In the genomic region with DNA sequence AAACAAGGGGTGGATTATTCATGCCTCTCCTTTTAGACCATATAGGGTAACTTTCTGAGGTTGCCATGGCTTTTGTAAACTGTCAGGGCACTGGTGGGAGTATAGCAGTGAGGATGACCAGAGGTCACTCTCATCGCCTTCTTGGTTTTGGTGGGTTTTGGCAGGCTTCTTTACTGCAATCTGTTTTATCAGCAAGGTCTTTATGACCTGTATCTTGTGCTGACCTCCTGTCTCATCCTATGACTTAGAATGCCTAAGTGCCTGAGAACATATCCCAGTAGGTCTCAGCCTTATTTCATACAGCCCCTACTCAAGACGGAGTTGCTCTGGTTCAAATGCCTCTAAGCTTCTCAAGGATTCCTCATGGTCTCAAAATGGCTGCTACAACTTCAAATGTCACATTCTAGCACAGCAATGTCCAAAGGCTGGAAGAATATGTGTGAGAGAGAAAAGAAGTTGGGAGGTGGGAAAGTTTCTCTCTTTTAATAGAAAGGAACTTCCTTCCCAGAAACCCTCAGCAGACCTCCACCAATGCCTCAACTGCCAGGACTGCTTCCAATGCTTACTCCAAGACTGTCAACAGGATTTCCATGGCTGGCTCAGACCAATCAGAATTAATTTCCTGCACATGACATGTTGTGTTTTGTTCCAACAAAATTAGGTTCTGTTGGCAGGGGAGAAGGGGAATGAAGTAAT, we compare ENCODE assay signal across 1 cellular context.
TF ChIP-seq lines count a peak whose summit lies in the region.

No MANE protein-coding gene starts in this region.

TF ChIP-seq in K562, 482 proteins besides CTCF, POLR2A, EP300 and RAD21 (continued from another document and continues in another):
- TF ChIP-seq MEF2D (tag; conservative IDR thresholded peaks at IDR 0.05; ENCODE audit: low read depth) (0 out of 2 replicates have a peak, but pooled peaks have one; percentile 37), DPF2 (IDR thresholded peaks at IDR 0.05) (no peak), BRD9 (IDR thresholded peaks at IDR 0.05; ENCODE audit: low read depth, partially characterized antibody) (no peak), NBN (IDR thresholded peaks at IDR 0.05; ENCODE audit: low read depth) (no peak), NR2C2 (CRISPR knock-in tag; IDR thresholded peaks at IDR 0.05) (no peak), NR2C2 (tag; IDR thresholded peaks at IDR 0.05) (peak; percentile 74), ZNF12 (CRISPR knock-in tag; IDR thresholded peaks at IDR 0.05) (no peak), ARID2 (IDR thresholded peaks at IDR 0.05) (no peak), PCBP2 (IDR thresholded peaks at IDR 0.05; ENCODE audit: low read depth, low read length, poor library complexity, severe bottlenecking) (no peak), ELF1 (tag; IDR thresholded peaks at IDR 0.05) (no peak), SMAD1 (IDR thresholded peaks at IDR 0.05; ENCODE audit: low read depth, low read length, partially characterized antibody) (no peak), ESRRA (IDR thresholded peaks at IDR 0.05; ENCODE audit: borderline replicate concordance, low read depth) (peak; percentile 36; the same call in 1 of the 2 replicates), PPARD (CRISPR knock-in tag; IDR thresholded peaks at IDR 0.05) (no peak), DMBX1 (CRISPR knock-in tag; IDR thresholded peaks at IDR 0.05; ENCODE audit: borderline replicate concordance) (peak; percentile 65; the same call in 1 of the 2 replicates), DDX20 (tag; IDR thresholded peaks at IDR 0.05; ENCODE audit: low read depth) (no peak; the same call in 1 of the 2 replicates), ESRRB (CRISPR knock-in tag; IDR thresholded peaks at IDR 0.05; ENCODE audit: borderline replicate concordance) (no peak), FOXA1 (IDR thresholded peaks at IDR 0.05; ENCODE audit: borderline replicate concordance) (no peak), EGR1 (conservative IDR thresholded peaks at IDR 0.05) (peak; percentile 29; the same call in 1 of the 2 replicates), RBM22 (IDR thresholded peaks at IDR 0.05; ENCODE audit: low read depth, low read length, poor library complexity, severe bottlenecking) (no peak), ETV5 (CRISPR knock-in tag; IDR thresholded peaks at IDR 0.05; ENCODE audit: low read depth) (0 out of 2 replicates have a peak, but pooled peaks have one; percentile 14), TCFL5 (CRISPR knock-in tag; conservative IDR thresholded peaks at IDR 0.05) (no peak; the same call in 1 of the 2 replicates), TCF3 (CRISPR knock-in tag; IDR thresholded peaks at IDR 0.05) (peak; percentile 34; the same call in 1 of the 2 replicates), ZSCAN32 (CRISPR knock-in tag; IDR thresholded peaks at IDR 0.05) (no peak), HNRNPLL (IDR thresholded peaks at IDR 0.05; ENCODE audit: low read depth, low read length, poor library complexity, severe bottlenecking) (no peak), CHD4 (IDR thresholded peaks at IDR 0.05; ENCODE audit: insufficient read depth, insufficient replicate concordance, low read depth, low read length, poor library complexity, severe bottlenecking) (no peak), KLF6 (CRISPR knock-in tag; IDR thresholded peaks at IDR 0.05; ENCODE audit: borderline replicate concordance) (peak; percentile 49; the same call in 1 of the 2 replicates), MECOM (CRISPR knock-in tag; IDR thresholded peaks at IDR 0.05) (0 out of 2 replicates have a peak, but pooled peaks have one; percentile 43), PYGO2 (tag; IDR thresholded peaks at IDR 0.05) (no peak), NR4A1 (CRISPR knock-in tag; IDR thresholded peaks at IDR 0.05) (no peak), NR4A1 (tag; IDR thresholded peaks at IDR 0.05) (peak; percentile 85), ZNF445 (CRISPR knock-in tag; IDR thresholded peaks at IDR 0.05; ENCODE audit: low read depth) (no peak), KDM1A (IDR thresholded peaks at IDR 0.05) (peak; percentile 64 to 86; a peak in 3 of 4 replicates), ZBTB17 (CRISPR knock-in tag; IDR thresholded peaks at IDR 0.05) (peak; percentile 40; the same call in 1 of the 2 replicates), ARNT (IDR thresholded peaks at IDR 0.05) (no peak), CBX1 (IDR thresholded peaks at IDR 0.05; ENCODE audit: low read depth) (no peak), POLR2AphosphoS5 (IDR thresholded peaks at IDR 0.05; ENCODE audit: control insufficient read depth, insufficient read depth, low read depth, low read length) (no peak), PHB (CRISPR knock-in tag; IDR thresholded peaks at IDR 0.05) (no peak), FOXM1 (IDR thresholded peaks at IDR 0.05; ENCODE audit: low read depth) (no peak), FOXM1 (CRISPR knock-in tag; IDR thresholded peaks at IDR 0.05; ENCODE audit: low read depth) (no peak), ZC3H8 (IDR thresholded peaks at IDR 0.05) (no peak)
- TF ChIP-seq, protein P1, sequence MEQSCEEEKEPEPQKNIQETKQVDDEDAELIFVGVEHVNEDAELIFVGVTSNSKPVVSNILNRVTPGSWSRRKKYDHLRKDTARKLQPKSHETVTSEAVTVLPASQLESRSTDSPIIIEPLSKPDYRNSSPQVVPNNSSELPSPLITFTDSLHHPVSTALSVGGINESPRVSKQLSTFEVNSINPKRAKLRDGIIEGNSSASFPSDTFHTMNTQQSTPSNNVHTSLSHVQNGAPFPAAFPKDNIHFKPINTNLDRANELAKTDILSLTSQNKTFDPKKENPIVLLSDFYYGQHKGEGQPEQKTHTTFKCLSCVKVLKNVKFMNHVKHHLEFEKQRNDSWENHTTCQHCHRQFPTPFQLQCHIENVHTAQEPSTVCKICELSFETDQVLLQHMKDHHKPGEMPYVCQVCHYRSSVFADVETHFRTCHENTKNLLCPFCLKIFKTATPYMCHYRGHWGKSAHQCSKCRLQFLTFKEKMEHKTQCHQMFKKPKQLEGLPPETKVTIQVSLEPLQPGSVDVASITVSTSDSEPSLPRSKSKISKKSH (CRISPR knock-in tag; IDR thresholded peaks at IDR 0.05), result no peak
- TF ChIP-seq, protein P2, sequence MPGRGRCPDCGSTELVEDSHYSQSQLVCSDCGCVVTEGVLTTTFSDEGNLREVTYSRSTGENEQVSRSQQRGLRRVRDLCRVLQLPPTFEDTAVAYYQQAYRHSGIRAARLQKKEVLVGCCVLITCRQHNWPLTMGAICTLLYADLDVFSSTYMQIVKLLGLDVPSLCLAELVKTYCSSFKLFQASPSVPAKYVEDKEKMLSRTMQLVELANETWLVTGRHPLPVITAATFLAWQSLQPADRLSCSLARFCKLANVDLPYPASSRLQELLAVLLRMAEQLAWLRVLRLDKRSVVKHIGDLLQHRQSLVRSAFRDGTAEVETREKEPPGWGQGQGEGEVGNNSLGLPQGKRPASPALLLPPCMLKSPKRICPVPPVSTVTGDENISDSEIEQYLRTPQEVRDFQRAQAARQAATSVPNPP (IDR thresholded peaks at IDR 0.05; ENCODE audit: borderline replicate concordance, insufficient read depth, insufficient read length), result no peak
- TF ChIP-seq, protein P3, sequence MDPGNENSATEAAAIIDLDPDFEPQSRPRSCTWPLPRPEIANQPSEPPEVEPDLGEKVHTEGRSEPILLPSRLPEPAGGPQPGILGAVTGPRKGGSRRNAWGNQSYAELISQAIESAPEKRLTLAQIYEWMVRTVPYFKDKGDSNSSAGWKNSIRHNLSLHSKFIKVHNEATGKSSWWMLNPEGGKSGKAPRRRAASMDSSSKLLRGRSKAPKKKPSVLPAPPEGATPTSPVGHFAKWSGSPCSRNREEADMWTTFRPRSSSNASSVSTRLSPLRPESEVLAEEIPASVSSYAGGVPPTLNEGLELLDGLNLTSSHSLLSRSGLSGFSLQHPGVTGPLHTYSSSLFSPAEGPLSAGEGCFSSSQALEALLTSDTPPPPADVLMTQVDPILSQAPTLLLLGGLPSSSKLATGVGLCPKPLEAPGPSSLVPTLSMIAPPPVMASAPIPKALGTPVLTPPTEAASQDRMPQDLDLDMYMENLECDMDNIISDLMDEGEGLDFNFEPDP (CRISPR knock-in tag; IDR thresholded peaks at IDR 0.05), result no peak
- TF ChIP-seq, protein P4, sequence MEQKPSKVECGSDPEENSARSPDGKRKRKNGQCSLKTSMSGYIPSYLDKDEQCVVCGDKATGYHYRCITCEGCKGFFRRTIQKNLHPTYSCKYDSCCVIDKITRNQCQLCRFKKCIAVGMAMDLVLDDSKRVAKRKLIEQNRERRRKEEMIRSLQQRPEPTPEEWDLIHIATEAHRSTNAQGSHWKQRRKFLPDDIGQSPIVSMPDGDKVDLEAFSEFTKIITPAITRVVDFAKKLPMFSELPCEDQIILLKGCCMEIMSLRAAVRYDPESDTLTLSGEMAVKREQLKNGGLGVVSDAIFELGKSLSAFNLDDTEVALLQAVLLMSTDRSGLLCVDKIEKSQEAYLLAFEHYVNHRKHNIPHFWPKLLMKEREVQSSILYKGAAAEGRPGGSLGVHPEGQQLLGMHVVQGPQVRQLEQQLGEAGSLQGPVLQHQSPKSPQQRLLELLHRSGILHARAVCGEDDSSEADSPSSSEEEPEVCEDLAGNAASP (IDR thresholded peaks at IDR 0.05), result no peak
- TF ChIP-seq, protein P5, sequence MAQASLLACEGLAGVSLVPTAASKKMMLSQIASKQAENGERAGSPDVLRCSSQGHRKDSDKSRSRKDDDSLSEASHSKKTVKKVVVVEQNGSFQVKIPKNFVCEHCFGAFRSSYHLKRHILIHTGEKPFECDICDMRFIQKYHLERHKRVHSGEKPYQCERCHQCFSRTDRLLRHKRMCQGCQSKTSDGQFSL (CRISPR knock-in tag; IDR thresholded peaks at IDR 0.05), result no peak
- TF ChIP-seq, protein P5 (tag; IDR thresholded peaks at IDR 0.05), result peak in 1 of 2 experiments; percentile 66; a peak in 1 of 4 replicates
- TF ChIP-seq, protein P6, sequence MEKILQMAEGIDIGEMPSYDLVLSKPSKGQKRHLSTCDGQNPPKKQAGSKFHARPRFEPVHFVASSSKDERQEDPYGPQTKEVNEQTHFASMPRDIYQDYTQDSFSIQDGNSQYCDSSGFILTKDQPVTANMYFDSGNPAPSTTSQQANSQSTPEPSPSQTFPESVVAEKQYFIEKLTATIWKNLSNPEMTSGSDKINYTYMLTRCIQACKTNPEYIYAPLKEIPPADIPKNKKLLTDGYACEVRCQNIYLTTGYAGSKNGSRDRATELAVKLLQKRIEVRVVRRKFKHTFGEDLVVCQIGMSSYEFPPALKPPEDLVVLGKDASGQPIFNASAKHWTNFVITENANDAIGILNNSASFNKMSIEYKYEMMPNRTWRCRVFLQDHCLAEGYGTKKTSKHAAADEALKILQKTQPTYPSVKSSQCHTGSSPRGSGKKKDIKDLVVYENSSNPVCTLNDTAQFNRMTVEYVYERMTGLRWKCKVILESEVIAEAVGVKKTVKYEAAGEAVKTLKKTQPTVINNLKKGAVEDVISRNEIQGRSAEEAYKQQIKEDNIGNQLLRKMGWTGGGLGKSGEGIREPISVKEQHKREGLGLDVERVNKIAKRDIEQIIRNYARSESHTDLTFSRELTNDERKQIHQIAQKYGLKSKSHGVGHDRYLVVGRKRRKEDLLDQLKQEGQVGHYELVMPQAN (IDR thresholded peaks at IDR 0.05; ENCODE audit: borderline replicate concordance), result no peak
- TF ChIP-seq, protein P7, sequence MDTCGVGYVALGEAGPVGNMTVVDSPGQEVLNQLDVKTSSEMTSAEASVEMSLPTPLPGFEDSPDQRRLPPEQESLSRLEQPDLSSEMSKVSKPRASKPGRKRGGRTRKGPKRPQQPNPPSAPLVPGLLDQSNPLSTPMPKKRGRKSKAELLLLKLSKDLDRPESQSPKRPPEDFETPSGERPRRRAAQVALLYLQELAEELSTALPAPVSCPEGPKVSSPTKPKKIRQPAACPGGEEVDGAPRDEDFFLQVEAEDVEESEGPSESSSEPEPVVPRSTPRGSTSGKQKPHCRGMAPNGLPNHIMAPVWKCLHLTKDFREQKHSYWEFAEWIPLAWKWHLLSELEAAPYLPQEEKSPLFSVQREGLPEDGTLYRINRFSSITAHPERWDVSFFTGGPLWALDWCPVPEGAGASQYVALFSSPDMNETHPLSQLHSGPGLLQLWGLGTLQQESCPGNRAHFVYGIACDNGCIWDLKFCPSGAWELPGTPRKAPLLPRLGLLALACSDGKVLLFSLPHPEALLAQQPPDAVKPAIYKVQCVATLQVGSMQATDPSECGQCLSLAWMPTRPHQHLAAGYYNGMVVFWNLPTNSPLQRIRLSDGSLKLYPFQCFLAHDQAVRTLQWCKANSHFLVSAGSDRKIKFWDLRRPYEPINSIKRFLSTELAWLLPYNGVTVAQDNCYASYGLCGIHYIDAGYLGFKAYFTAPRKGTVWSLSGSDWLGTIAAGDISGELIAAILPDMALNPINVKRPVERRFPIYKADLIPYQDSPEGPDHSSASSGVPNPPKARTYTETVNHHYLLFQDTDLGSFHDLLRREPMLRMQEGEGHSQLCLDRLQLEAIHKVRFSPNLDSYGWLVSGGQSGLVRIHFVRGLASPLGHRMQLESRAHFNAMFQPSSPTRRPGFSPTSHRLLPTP (IDR thresholded peaks at IDR 0.05; ENCODE audit: borderline replicate concordance, extremely low read depth, insufficient read length), result no peak
- TF ChIP-seq, protein P8, sequence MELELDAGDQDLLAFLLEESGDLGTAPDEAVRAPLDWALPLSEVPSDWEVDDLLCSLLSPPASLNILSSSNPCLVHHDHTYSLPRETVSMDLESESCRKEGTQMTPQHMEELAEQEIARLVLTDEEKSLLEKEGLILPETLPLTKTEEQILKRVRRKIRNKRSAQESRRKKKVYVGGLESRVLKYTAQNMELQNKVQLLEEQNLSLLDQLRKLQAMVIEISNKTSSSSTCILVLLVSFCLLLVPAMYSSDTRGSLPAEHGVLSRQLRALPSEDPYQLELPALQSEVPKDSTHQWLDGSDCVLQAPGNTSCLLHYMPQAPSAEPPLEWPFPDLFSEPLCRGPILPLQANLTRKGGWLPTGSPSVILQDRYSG (tag; conservative IDR thresholded peaks at IDR 0.05; ENCODE audit: low read depth), result peak; percentile 45; the same call in 1 of the 2 replicates
